In the genomic region with DNA sequence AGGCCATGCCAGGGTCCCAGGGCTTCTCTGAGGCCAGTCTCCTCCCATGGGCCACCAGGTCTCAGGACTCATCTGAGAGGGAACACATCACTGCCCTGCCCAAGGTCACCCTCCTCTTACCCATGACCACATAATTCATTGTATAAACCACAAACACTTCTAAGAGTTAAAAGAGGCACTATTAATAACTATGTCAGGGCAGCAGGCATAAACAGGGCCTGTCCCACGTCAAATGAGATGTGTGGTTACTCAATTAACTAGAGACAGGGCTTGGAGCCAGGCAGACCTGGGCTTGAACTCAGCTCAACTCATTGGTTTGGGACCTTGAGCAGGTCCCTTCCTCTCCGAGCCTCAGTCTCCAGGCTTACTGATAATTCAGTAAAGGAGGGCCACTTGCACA, we compare ENCODE assay signal across 9 cellular contexts. TPM values are rescaled to one million over a fixed set of nuclear protein-coding genes. Genes with fewer than 3 reads are reported as not detected.
DNase-seq lines count a peak whose midpoint lies in the region; ATAC-seq and TF ChIP-seq lines count a peak whose summit lies in the region.
"Had no signal": no experiment of that assay in that cellular context is flagged by ENCODE, and none has a peak within 500 bp of the region (broad histone marks: within the 10 kb centered on the region; RNA-seq: fewer than 3 reads in every experiment).

No MANE protein-coding gene starts in this region.

- peaks cover 21% of the 10 kb centered on the region; the same call in 1 of the 2 replicates for H4K20me1 ChIP-seq in GM23338 (replicated peaks; ENCODE audit: insufficient read depth)

- H3K4me1 ChIP-seq in subcutaneous abdominal adipose tissue (ENCODE audit: control insufficient read depth in 5 of 5, insufficient read depth in 5 of 5, low read length in 5 of 5) (peaks cover 21 to 86% (median 66%) of the 10 kb centered on the region in 5 donors), GM23338 (ENCODE audit: insufficient read depth) (no peaks in the 10 kb centered on the region)

- H3K4me3 ChIP-seq in subcutaneous abdominal adipose tissue (ENCODE audit: low read depth in 1 of 5, low read length in 5 of 5): peak overlapping the region in 4 of 5 donors; percentile 10 to 95 (median 50)
- no peak overlapping the region for H3K4me3 ChIP-seq in GM23338

- no peak for ATAC-seq in activated T-cell treated with anti-CD3 and anti-CD28 coated beads, Interleukin-2, amount 50 U/mL, for 72 hours (replicated peaks in 1 of 2)
- no peak for ATAC-seq in GM23338

- peak overlapping the region in 4 of 5 donors; percentile 7 to 91 (median 46) for H3K9ac ChIP-seq in subcutaneous abdominal adipose tissue (ENCODE audit: low read length in 5 of 5)

- H3K36me3 ChIP-seq in subcutaneous abdominal adipose tissue (ENCODE audit: control insufficient read depth in 5 of 5, insufficient read depth in 5 of 5, low read length in 5 of 5) (peaks cover 0 to 35% (median 15%) of the 10 kb centered on the region in 5 donors), GM23338 (ENCODE audit: insufficient read depth) (no peaks in the 10 kb centered on the region)

- H3K9me3 ChIP-seq in subcutaneous abdominal adipose tissue (ENCODE audit: control insufficient read depth in 5 of 5, low read length in 5 of 5): no peaks in the 10 kb centered on the region

- H3K9me3 Mint-ChIP-seq in activated T-cell treated with anti-CD3 and anti-CD28 coated beads, Interleukin-2, amount 50 U/mL, for 72 hours: no peaks in the 10 kb centered on the region
- H3K9me3 Mint-ChIP-seq in activated naive CD8-positive, alpha-beta T cell treated with anti-CD3 and anti-CD28 coated beads for 36 hours: no peaks in the 10 kb centered on the region
- H3K9me3 Mint-ChIP-seq in immature natural killer cell (no peaks in the 10 kb centered on the region), GM23338 (no peaks in the 10 kb centered on the region; the same call in 2 of the 3 replicates)

- no peaks in the 10 kb centered on the region for H3K27me3 Mint-ChIP-seq in activated T-cell treated with anti-CD3 and anti-CD28 coated beads, Interleukin-2, amount 50 U/mL, for 72 hours (ENCODE audit: low read depth)
- H3K27me3 Mint-ChIP-seq in activated naive CD8-positive, alpha-beta T cell treated with anti-CD3 and anti-CD28 coated beads for 36 hours: no peaks in the 10 kb centered on the region
- H3K27me3 Mint-ChIP-seq in immature natural killer cell (ENCODE audit: low read depth in 3 of 3): peaks cover 19 to 27% (median 21%) of the 10 kb centered on the region in 3 donors
- peaks cover 10% of the 10 kb centered on the region for H3K27me3 Mint-ChIP-seq in GM23338 (ENCODE audit: insufficient read depth, low read depth, poor library complexity)

- H3K27ac Mint-ChIP-seq in activated T-cell treated with anti-CD3 and anti-CD28 coated beads, Interleukin-2, amount 50 U/mL, for 72 hours: peak overlapping the region; percentile 80
- H3K27ac Mint-ChIP-seq in activated naive CD8-positive, alpha-beta T cell treated with anti-CD3 and anti-CD28 coated beads for 36 hours: peak overlapping the region; percentile 60
- H3K27ac Mint-ChIP-seq in immature natural killer cell (peak overlapping the region; percentile 98 to 100 (median 99)), GM23338 (no peak overlapping the region)

- H3F3A ChIP-seq in GM23338 (replicated peaks; ENCODE audit: low read depth): no peaks in the 10 kb centered on the region

- H3K79me2 ChIP-seq in GM23338 (replicated peaks; ENCODE audit: insufficient read depth): peaks cover 46% of the 10 kb centered on the region

- peaks cover 2% of the 10 kb centered on the region in 2 donors for H3K36me3 Mint-ChIP-seq in activated T-cell treated with anti-CD3 and anti-CD28 coated beads, Interleukin-2, amount 50 U/mL, for 72 hours (ENCODE audit: insufficient read depth in 2 of 2)
- peaks cover 2% of the 10 kb centered on the region for H3K36me3 Mint-ChIP-seq in activated naive CD8-positive, alpha-beta T cell treated with anti-CD3 and anti-CD28 coated beads for 36 hours
- no peaks in the 10 kb centered on the region for H3K36me3 Mint-ChIP-seq in immature natural killer cell
- peaks cover 5% of the 10 kb centered on the region; the same call in 2 of the 3 replicates for H3K36me3 Mint-ChIP-seq in GM23338 (ENCODE audit: low read depth)

- H3K4me1 Mint-ChIP-seq in activated T-cell treated with anti-CD3 and anti-CD28 coated beads, Interleukin-2, amount 50 U/mL, for 72 hours (ENCODE audit: low read depth): peaks cover 62% of the 10 kb centered on the region
- H3K4me1 Mint-ChIP-seq in activated naive CD8-positive, alpha-beta T cell treated with anti-CD3 and anti-CD28 coated beads for 36 hours: peaks cover 41% of the 10 kb centered on the region
- H3K4me1 Mint-ChIP-seq in immature natural killer cell (peaks cover 88 to 89% of the 10 kb centered on the region in 2 donors), GM23338 (peaks cover 22% of the 10 kb centered on the region)

- no peak for DNase-seq in activated T-cell treated with anti-CD3 and anti-CD28 coated beads, Interleukin-2, amount 50 U/mL, for 72 hours
- no peak for DNase-seq in activated T-cell treated with anti-CD3 and anti-CD28 coated beads, Interleukin-2, amount 50 U/mL, for 1 hour
- DNase-seq in activated naive CD8-positive, alpha-beta T cell treated with anti-CD3 and anti-CD28 coated beads for 36 hours: no peak
- DNase-seq in immature natural killer cell (peak; percentile 44 to 54 (median 45)), DMS53 treated with DMSO at 0.1 percent for 48 hours (lab: John Stamatoyannopoulos, UW; ENCODE audit: unreplicated experiment) (no peak), germinal center (ENCODE audit: low spot score) (no peak), GM23338 (ENCODE audit: low spot score) (no peak)
- DNase-seq: NK-92 treated with Interleukin-12 subunit alpha and Interleukin-12 subunit beta, amount 100 ng/mL, for 24 hours had no signal

- no peaks in the 10 kb centered on the region for H3K9me2 ChIP-seq in GM23338 (ENCODE audit: insufficient read depth)

- H2AFZ ChIP-seq in GM23338: no peak overlapping the region

- H3K4me2 ChIP-seq in GM23338: no peak overlapping the region

- H3K27me3 ChIP-seq in subcutaneous abdominal adipose tissue (ENCODE audit: control insufficient read depth in 5 of 5, insufficient read depth in 4 of 5, low read length in 5 of 5) (no peaks in the 10 kb centered on the region), GM23338 (ENCODE audit: insufficient read depth) (no peaks in the 10 kb centered on the region)

- H3K27ac ChIP-seq in subcutaneous abdominal adipose tissue (ENCODE audit: low read depth, low read length) (peak overlapping the region; percentile 98), GM23338 (ENCODE audit: low read depth) (no peak overlapping the region)

- TF ChIP-seq CTCF in GM23338 (conservative IDR thresholded peaks at IDR 0.05; ENCODE audit: low read depth in 2 of 2): no peak

- H3K4me3 Mint-ChIP-seq in activated T-cell treated with anti-CD3 and anti-CD28 coated beads, Interleukin-2, amount 50 U/mL, for 72 hours: peak overlapping the region; percentile 90 to 92
- H3K4me3 Mint-ChIP-seq in activated naive CD8-positive, alpha-beta T cell treated with anti-CD3 and anti-CD28 coated beads for 36 hours: peak overlapping the region; percentile 94
- H3K4me3 Mint-ChIP-seq in immature natural killer cell: peak overlapping the region; percentile 86 to 96 (median 89)
- H3K4me3 Mint-ChIP-seq in GM23338: no peak overlapping the region

TF ChIP-seq in GM23338, 12 proteins besides CTCF, POLR2A, EP300 and RAD21 (continues in another document):
- no peak for TF ChIP-seq POLR2AphosphoS5 (IDR thresholded peaks at IDR 0.05; ENCODE audit: low read depth)
- TF ChIP-seq JUNB (IDR thresholded peaks at IDR 0.05; ENCODE audit: unreplicated experiment): no peak
- no peak for TF ChIP-seq EZH2 (IDR thresholded peaks at IDR 0.05; ENCODE audit: low read depth, unreplicated experiment)
- TF ChIP-seq REST (IDR thresholded peaks at IDR 0.05; ENCODE audit: unreplicated experiment): no peak
- TF ChIP-seq CREB1 (CRISPR knock-in tag; IDR thresholded peaks at IDR 0.05; ENCODE audit: low read depth): no peak
- TF ChIP-seq STAT1 (IDR thresholded peaks at IDR 0.05; ENCODE audit: unreplicated experiment): no peak

RNA-seq across cellular contexts. Expression of gene ARAP1, which starts 33.1 kb away (rescaled TPM):
- total RNA-seq in activated T-cell treated with anti-CD3 and anti-CD28 coated beads, Interleukin-2, amount 50 U/mL, for 72 hours: 10 to 100 TPM; 81.7 to 93.4 TPM
- total RNA-seq in activated naive CD8-positive, alpha-beta T cell treated with anti-CD3 and anti-CD28 coated beads for 36 hours: 10 to 100 TPM; 49.3 to 52.3 TPM
- polyA plus RNA-seq in immature natural killer cell (10 to 100 TPM in 2 of 3 donors, 1 to 10 TPM in 1; 4.7 to 34.6 (median 16.4) TPM), GM23338 (2016; fragmentation: Nextera tagmentation; extraction: Ambion mirVana) (21.4 and 24.5 TPM in 2 replicates)
- 110 and 116 TPM in 2 replicates for total RNA-seq in GM23338 (2014; rRNA removed; shearing (Covaris generic))

RNA-seq across cellular contexts. Expression of gene PDE2A, which starts 44.9 kb away (rescaled TPM):
- total RNA-seq in activated T-cell treated with anti-CD3 and anti-CD28 coated beads, Interleukin-2, amount 50 U/mL, for 72 hours: 1 to 10 TPM in 1 of 2 donors, under 1 TPM in 1; 0.77 to 1.7 TPM
- total RNA-seq in activated naive CD8-positive, alpha-beta T cell treated with anti-CD3 and anti-CD28 coated beads for 36 hours: under 1 TPM; 0.37 to 0.42 TPM
- polyA plus RNA-seq in immature natural killer cell: not detected
- total RNA-seq in GM23338 (2014; rRNA removed; shearing (Covaris generic)): 8.2 and 16.2 TPM in 2 replicates
- 4.1 and 4.3 TPM in 2 replicates for polyA plus RNA-seq in GM23338 (2016; fragmentation: Nextera tagmentation; extraction: Ambion mirVana)

Comparison
In these comparisons a context has a peak if more than half of its experiments do, and no peak if none do; other contexts are left out.
1. DNase-seq: peak in immature natural killer cell (3 of 3); none in activated T-cell treated with anti-CD3 and anti-CD28 coated beads, Interleukin-2, amount 50 U/mL, for 72 hours (0 of 2), activated T-cell treated with anti-CD3 and anti-CD28 coated beads, Interleukin-2, amount 50 U/mL, for 1 hour (single experiment), activated naive CD8-positive, alpha-beta T cell treated with anti-CD3 and anti-CD28 coated beads for 36 hours (single experiment), DMS53 treated with DMSO at 0.1 percent for 48 hours (single experiment), germinal center (single experiment) and GM23338 (single experiment).